17 cellular contexts compared by ENCODE assay signal in genomic region chr13:99590519-99591011, GRCh38. TPM values are rescaled to one million over a fixed set of nuclear protein-coding genes. Genes with fewer than 3 reads are reported as not detected.
DNase-seq lines count a peak whose midpoint lies in the region; ATAC-seq and TF ChIP-seq lines count a peak whose summit lies in the region.
"Had no signal": no experiment of that assay in that cellular context is flagged by ENCODE, and none has a peak within 500 bp of the region (broad histone marks: within the 10 kb centered on the region; RNA-seq: fewer than 3 reads in every experiment).

No MANE protein-coding gene starts in this region.

- in situ Hi-C loops in astrocyte of the spinal cord (cut with HindIII; ENCODE audit: low sequenced_read_pairs), result no loop called here

- H3K4me2 ChIP-seq in hepatocyte, result no peak overlapping the region

- no peak overlapping the region for H2AFZ ChIP-seq in hepatocyte

- H4K20me1 ChIP-seq in hepatocyte (ENCODE audit: insufficient read depth, poor library complexity, severe bottlenecking), result no peaks in the 10 kb centered on the region

- no peaks in the 10 kb centered on the region for H3K9me3 ChIP-seq in heart left ventricle
- no peaks in the 10 kb centered on the region for H3K9me3 ChIP-seq in hepatocyte (ENCODE audit: low read depth)
- no peaks in the 10 kb centered on the region for H3K9me3 ChIP-seq in vagina
- H3K9me3 ChIP-seq: gastroesophageal sphincter, suprapubic skin had no signal

- no peak overlapping the region for H3K4me3 ChIP-seq in heart left ventricle
- no peak overlapping the region for H3K4me3 ChIP-seq in astrocyte of the spinal cord (ENCODE audit: low read depth, low read length)
- H3K4me3 ChIP-seq in hepatocyte, result no peak overlapping the region
- no peak overlapping the region for H3K4me3 ChIP-seq in vagina
- H3K4me3 ChIP-seq: dorsolateral prefrontal cortex, gastroesophageal sphincter, suprapubic skin had no signal

- ATAC-seq in heart left ventricle, result peak in 3 of 4 donors; percentile 33 to 52 (median 44)
- ATAC-seq: activated CD8-positive, alpha-beta T cell treated with anti-CD3 and anti-CD28 coated beads for 36 hours; activated naive CD4-positive, alpha-beta T cell treated with anti-CD3 and anti-CD28 coated beads, Interleukin-2, amount 50 U/mL, for 72 hours; gastroesophageal sphincter; natural killer cell had no signal

- H3K9me2 ChIP-seq in hepatocyte (replicated peaks; ENCODE audit: insufficient read depth), result no peaks in the 10 kb centered on the region

- intact Hi-C loops in heart left ventricle (cut with DNase I) (no loop called here), cardiac septum (cut with DNase I) (no loop called here), vagina (cut with DNase I) (loop anchor here (5.0 kb wide), 1 partner anchor 1602 kb away; no protein-coding TSS in a partner anchor)

- no peaks in the 10 kb centered on the region for H3K79me2 ChIP-seq in hepatocyte

- TF ChIP-seq POLR2A in heart left ventricle (IDR thresholded peaks at IDR 0.05), result no peak
- no peak for TF ChIP-seq POLR2A in vagina (IDR thresholded peaks at IDR 0.05)

- no peaks in the 10 kb centered on the region for H3K27me3 ChIP-seq in heart left ventricle
- H3K27me3 ChIP-seq in hepatocyte, result no peaks in the 10 kb centered on the region
- no peaks in the 10 kb centered on the region for H3K27me3 ChIP-seq in vagina
- H3K27me3 ChIP-seq: dorsolateral prefrontal cortex, gastroesophageal sphincter, suprapubic skin had no signal

- TF ChIP-seq CTCF in heart left ventricle (IDR thresholded peaks at IDR 0.05) (no peak), astrocyte of the spinal cord (IDR thresholded peaks at IDR 0.05; ENCODE audit: low read depth, low read length) (no peak), hepatocyte (IDR thresholded peaks at IDR 0.05; ENCODE audit: poor library complexity) (no peak), vagina (IDR thresholded peaks at IDR 0.05) (no peak)

- DNase-seq in heart left ventricle (no peak), cardiac septum (ENCODE audit: low spot score) (no peak), astrocyte of the spinal cord (ENCODE audit: low read depth, low spot score) (peak; percentile 66), hepatocyte (ENCODE audit: low spot score) (no peak), vagina (ENCODE audit: extremely low spot score in 2 of 2) (no peak), NCI-H69 (lab: John Stamatoyannopoulos, UW) (no peak), kidney glomerular epithelial cell (lab: John Stamatoyannopoulos, UW) (no peak), retina (no peak)
- DNase-seq: activated CD8-positive, alpha-beta T cell treated with anti-CD3 and anti-CD28 coated beads for 36 hours; DMS 273 treated with DMSO at 0.1 percent for 48 hours; dorsolateral prefrontal cortex; natural killer cell; NCI-H187 treated with DMSO at 0.1 percent for 48 hours; NCI-H526 treated with DMSO at 0.1 percent for 48 hours had no signal

- H3K36me3 ChIP-seq in heart left ventricle (no peaks in the 10 kb centered on the region), hepatocyte (replicated peaks; ENCODE audit: insufficient read depth, low read depth) (no peaks in the 10 kb centered on the region), vagina (no peaks in the 10 kb centered on the region)
- H3K36me3 ChIP-seq: gastroesophageal sphincter, suprapubic skin had no signal

- WGBS in heart left ventricle, 4 donors, result 41 to 62% (median 57%) methylated on average over 3 of the region's 3 CpGs
- 65% methylated on average over 3 of the region's 3 CpGs for WGBS in hepatocyte (ENCODE audit: low lambda C conversion rate, missing lambda C conversion rate)

- peaks cover 0 to 17% (median 7%) of the 10 kb centered on the region in 12 donors for H3K4me1 ChIP-seq in heart left ventricle
- no peaks in the 10 kb centered on the region for H3K4me1 ChIP-seq in hepatocyte (ENCODE audit: insufficient read depth)
- H3K4me1 ChIP-seq in vagina, result peaks cover 14% of the 10 kb centered on the region

- H3K27ac ChIP-seq in heart left ventricle (peak overlapping the region in 4 of 12 donors; percentile 11 to 61 (median 44)), hepatocyte (peak overlapping the region; percentile 44), vagina (peak overlapping the region; percentile 27)
- H3K27ac ChIP-seq: gastroesophageal sphincter, suprapubic skin had no signal

RNA-seq across cellular contexts. Expression of gene CLYBL, which starts 15.9 kb away (rescaled TPM):
- total RNA-seq in heart left ventricle (10 to 100 TPM; 10.8 to 32.9 (median 25.0) TPM), cardiac septum (25.5 TPM), hepatocyte (10.0 TPM in 2 replicates), vagina (8.8 TPM)
- polyA plus RNA-seq in heart left ventricle (10 to 100 TPM; 14.7 TPM), hepatocyte (11.4 and 12.1 TPM in 2 replicates)
